In the genomic region with DNA sequence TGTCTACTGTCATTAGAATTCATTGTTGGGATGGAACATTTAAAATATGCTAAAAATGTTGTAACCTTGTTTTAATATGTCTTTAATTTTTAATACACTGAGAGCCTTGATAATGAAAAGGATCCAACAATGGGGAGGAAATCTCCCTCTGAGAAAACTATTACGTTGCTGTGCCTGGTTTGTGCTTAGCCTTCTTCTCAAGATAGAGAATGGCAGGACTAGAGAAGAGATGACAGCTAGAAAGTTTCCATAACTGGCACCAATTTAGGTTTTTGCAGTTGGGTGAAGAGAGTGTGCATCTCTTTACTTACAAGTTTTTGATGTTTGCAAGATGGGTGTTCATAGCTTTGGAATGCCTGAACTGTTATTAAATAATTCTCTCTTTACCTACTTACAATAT, we compare ENCODE assay signal across 1 cellular context.
TF ChIP-seq lines count a peak whose summit lies in the region.

No MANE protein-coding gene starts in this region.

TF ChIP-seq in A549, 52 proteins besides CTCF, POLR2A, EP300 and RAD21 (continued from another document):
- TF ChIP-seq, protein P1, sequence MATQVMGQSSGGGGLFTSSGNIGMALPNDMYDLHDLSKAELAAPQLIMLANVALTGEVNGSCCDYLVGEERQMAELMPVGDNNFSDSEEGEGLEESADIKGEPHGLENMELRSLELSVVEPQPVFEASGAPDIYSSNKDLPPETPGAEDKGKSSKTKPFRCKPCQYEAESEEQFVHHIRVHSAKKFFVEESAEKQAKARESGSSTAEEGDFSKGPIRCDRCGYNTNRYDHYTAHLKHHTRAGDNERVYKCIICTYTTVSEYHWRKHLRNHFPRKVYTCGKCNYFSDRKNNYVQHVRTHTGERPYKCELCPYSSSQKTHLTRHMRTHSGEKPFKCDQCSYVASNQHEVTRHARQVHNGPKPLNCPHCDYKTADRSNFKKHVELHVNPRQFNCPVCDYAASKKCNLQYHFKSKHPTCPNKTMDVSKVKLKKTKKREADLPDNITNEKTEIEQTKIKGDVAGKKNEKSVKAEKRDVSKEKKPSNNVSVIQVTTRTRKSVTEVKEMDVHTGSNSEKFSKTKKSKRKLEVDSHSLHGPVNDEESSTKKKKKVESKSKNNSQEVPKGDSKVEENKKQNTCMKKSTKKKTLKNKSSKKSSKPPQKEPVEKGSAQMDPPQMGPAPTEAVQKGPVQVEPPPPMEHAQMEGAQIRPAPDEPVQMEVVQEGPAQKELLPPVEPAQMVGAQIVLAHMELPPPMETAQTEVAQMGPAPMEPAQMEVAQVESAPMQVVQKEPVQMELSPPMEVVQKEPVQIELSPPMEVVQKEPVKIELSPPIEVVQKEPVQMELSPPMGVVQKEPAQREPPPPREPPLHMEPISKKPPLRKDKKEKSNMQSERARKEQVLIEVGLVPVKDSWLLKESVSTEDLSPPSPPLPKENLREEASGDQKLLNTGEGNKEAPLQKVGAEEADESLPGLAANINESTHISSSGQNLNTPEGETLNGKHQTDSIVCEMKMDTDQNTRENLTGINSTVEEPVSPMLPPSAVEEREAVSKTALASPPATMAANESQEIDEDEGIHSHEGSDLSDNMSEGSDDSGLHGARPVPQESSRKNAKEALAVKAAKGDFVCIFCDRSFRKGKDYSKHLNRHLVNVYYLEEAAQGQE (IDR thresholded peaks at IDR 0.05): no peak
- no peak for TF ChIP-seq ZNF302 (CRISPR knock-in tag; IDR thresholded peaks at IDR 0.05)
- TF ChIP-seq HEYL (CRISPR knock-in tag; IDR thresholded peaks at IDR 0.05): no peak
